8 cellular contexts compared by ENCODE assay signal in the genomic region with DNA sequence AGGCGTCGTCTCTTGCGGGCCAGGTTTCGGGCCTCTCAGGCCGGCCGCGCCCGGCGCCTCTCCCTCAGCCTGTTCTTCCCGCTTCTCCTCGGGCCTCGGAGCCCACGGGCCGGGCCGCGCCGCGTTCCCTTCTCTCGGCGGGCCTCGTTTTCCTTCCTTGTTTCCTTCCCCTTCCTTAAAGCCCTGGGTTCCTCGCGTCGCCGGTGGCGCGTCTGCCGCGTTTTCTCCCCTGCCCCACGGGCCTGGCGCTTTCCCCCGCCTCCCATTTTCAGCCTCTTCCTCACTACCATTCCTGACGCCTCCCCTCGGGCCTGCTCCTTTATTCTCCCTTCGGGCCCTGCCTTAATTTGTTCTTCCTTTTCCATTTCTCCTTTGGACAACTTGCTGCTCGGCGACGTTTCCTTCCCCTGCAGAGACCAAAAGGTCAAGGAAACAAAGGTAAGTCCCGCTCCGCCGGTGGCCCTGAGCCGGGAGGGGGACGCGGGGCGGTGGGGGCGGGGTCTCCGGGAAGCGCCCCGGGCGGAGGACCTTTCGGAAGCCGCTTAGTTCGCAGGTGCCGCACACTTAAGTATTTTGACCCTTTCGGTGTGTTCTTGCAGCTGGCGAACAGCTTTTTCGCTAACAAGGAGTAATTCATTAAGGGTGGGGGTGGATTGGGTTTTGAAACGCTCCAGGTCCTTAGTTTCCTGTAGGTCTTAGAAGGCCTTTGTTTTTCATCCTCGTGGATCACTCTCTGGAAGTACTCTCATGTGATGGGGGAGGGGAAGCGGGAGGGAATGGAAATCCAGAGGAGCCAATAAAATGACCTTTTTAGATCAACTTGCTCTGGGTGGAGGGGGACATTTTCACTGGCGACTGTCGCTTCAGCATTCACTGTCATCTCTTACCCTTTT. TPM values are rescaled to one million over a fixed set of nuclear protein-coding genes. Genes with fewer than 3 reads are reported as not detected.
A peak's percentile ranks its signal among the peaks of the same experiment; 100 is the strongest.
DNase-seq lines count a peak whose midpoint lies in the region; ATAC-seq and TF ChIP-seq lines count a peak whose summit lies in the region.

No MANE protein-coding gene starts in this region.

- intact Hi-C loops in activated T-helper 1 cell treated with anti-CD3 and anti-CD28 coated beads, Interleukin-12 subunit alpha, Interleukin-12 subunit beta, Interleukin-2, Interleukin-4 antibody, amounts not matched to agents 30 ng/mL and 10 ng/mL and 1 ng/mL, durations not matched to agents 14 hours and 24 hours and 36 hours (cut with micrococcal nuclease) = loop anchor here (1.0 to 5.0 kb wide), 5 partner anchors 147 to 491 kb away; no protein-coding TSS in a partner anchor

- H3K27me3 Mint-ChIP-seq in activated T-helper 1 cell treated with anti-CD3 and anti-CD28 coated beads, Interleukin-12 subunit alpha, Interleukin-12 subunit beta, Interleukin-2, Interleukin-4 antibody, amounts not matched to agents 30 ng/mL and 10 ng/mL and 1 ng/mL, durations not matched to agents 14 hours and 24 hours and 36 hours (ENCODE audit: insufficient read depth) = no peaks in the 10 kb centered on the region
- H3K27me3 Mint-ChIP-seq in neural progenitor cell (ENCODE audit: insufficient read depth, low read depth) = peaks cover 3% of the 10 kb centered on the region

- peaks cover 35% of the 10 kb centered on the region for H3K36me3 Mint-ChIP-seq in activated T-helper 1 cell treated with anti-CD3 and anti-CD28 coated beads, Interleukin-12 subunit alpha, Interleukin-12 subunit beta, Interleukin-2, Interleukin-4 antibody, amounts not matched to agents 30 ng/mL and 10 ng/mL and 1 ng/mL, durations not matched to agents 14 hours and 24 hours and 36 hours (ENCODE audit: low read depth)
- peaks cover 27% of the 10 kb centered on the region for H3K36me3 Mint-ChIP-seq in neural progenitor cell

- no peak for TF ChIP-seq CTCF in neural progenitor cell (IDR thresholded peaks at IDR 0.05)
- no peak for TF ChIP-seq CTCF in suprapubic skin (IDR thresholded peaks at IDR 0.05)

- ATAC-seq in GM18502 (IDR thresholded peaks at IDR 0.05; ENCODE audit: poor library complexity, unreplicated experiment) = peak; percentile 2
- peak; percentile 1 for ATAC-seq in HG03432 (IDR thresholded peaks at IDR 0.05; ENCODE audit: unreplicated experiment)

- WGBS in suprapubic skin = under 1% methylated on average over 62 of the region's 62 CpGs

- no peak overlapping the region for H2AFZ ChIP-seq in neural progenitor cell (replicated peaks)

- H3K27me3 ChIP-seq in NT2/D1 (ENCODE audit: insufficient read depth, insufficient read length) = no peaks in the 10 kb centered on the region
- H3K27me3 ChIP-seq in neural progenitor cell = no peaks in the 10 kb centered on the region
- no peaks in the 10 kb centered on the region for H3K27me3 ChIP-seq in suprapubic skin

- no peak for TF ChIP-seq POLR2A in suprapubic skin (IDR thresholded peaks at IDR 0.05)

- H3K4me1 ChIP-seq in NT2/D1 (ENCODE audit: insufficient read depth, insufficient read length) (peaks cover 11% of the 10 kb centered on the region), neural progenitor cell (peaks cover 26% of the 10 kb centered on the region), suprapubic skin (peaks cover 52% of the 10 kb centered on the region)

- H3K36me3 ChIP-seq in NT2/D1 (ENCODE audit: insufficient read depth, insufficient read length, low read length) (peaks cover 46% of the 10 kb centered on the region), neural progenitor cell (peaks cover 17% of the 10 kb centered on the region), suprapubic skin (peaks cover 29% of the 10 kb centered on the region)

- TF ChIP-seq EP300 in suprapubic skin (IDR thresholded peaks at IDR 0.05) = no peak

- DNase-seq in A172 (ENCODE audit: low spot score) (peak; percentile 27), NT2/D1 (ENCODE audit: low read depth, low spot score) (peak; percentile 62), fibroblast of peridontal ligament (ENCODE audit: extremely low read depth) (peak; percentile 53), neural progenitor cell (ENCODE audit: low spot score) (peak; percentile 82), suprapubic skin (ENCODE audit: low spot score in 2 of 2) (peak in 1 of 2 donors; percentile 64)
- DNase-seq in activated T-helper 1 cell treated with anti-CD3 and anti-CD28 coated beads, Interleukin-12 subunit alpha, Interleukin-12 subunit beta, Interleukin-2, Interleukin-4 antibody, amounts not matched to agents 30 ng/mL and 10 ng/mL and 1 ng/mL, durations not matched to agents 14 hours and 24 hours and 36 hours (ENCODE audit: low spot score) = peak; percentile 29

- peak overlapping the region; percentile 93 for H3K27ac Mint-ChIP-seq in activated T-helper 1 cell treated with anti-CD3 and anti-CD28 coated beads, Interleukin-12 subunit alpha, Interleukin-12 subunit beta, Interleukin-2, Interleukin-4 antibody, amounts not matched to agents 30 ng/mL and 10 ng/mL and 1 ng/mL, durations not matched to agents 14 hours and 24 hours and 36 hours
- H3K27ac Mint-ChIP-seq in neural progenitor cell = peak overlapping the region; percentile 99

- H4K20me1 ChIP-seq in neural progenitor cell (ENCODE audit: low read depth) = peaks cover 50% of the 10 kb centered on the region

- no peaks in the 10 kb centered on the region for H3K9me3 Mint-ChIP-seq in activated T-helper 1 cell treated with anti-CD3 and anti-CD28 coated beads, Interleukin-12 subunit alpha, Interleukin-12 subunit beta, Interleukin-2, Interleukin-4 antibody, amounts not matched to agents 30 ng/mL and 10 ng/mL and 1 ng/mL, durations not matched to agents 14 hours and 24 hours and 36 hours
- no peaks in the 10 kb centered on the region for H3K9me3 Mint-ChIP-seq in neural progenitor cell

- no peaks in the 10 kb centered on the region for H3K9me3 ChIP-seq in NT2/D1 (ENCODE audit: insufficient read depth, low read length)
- H3K9me3 ChIP-seq in neural progenitor cell (ENCODE audit: low read depth) = no peaks in the 10 kb centered on the region
- H3K9me3 ChIP-seq in suprapubic skin = no peaks in the 10 kb centered on the region

- peak overlapping the region; percentile 99 for H3K9ac ChIP-seq in NT2/D1 (ENCODE audit: insufficient read length, low read depth)
- H3K9ac ChIP-seq in neural progenitor cell = peak overlapping the region; percentile 97

- H3K4me3 ChIP-seq in NT2/D1 (ENCODE audit: insufficient read length, low read depth) (peak overlapping the region; percentile 99), neural progenitor cell (peak overlapping the region; percentile 75), suprapubic skin (peak overlapping the region; percentile 97)

- peak overlapping the region; percentile 97 for H3K4me2 ChIP-seq in neural progenitor cell

- H3K4me3 Mint-ChIP-seq in activated T-helper 1 cell treated with anti-CD3 and anti-CD28 coated beads, Interleukin-12 subunit alpha, Interleukin-12 subunit beta, Interleukin-2, Interleukin-4 antibody, amounts not matched to agents 30 ng/mL and 10 ng/mL and 1 ng/mL, durations not matched to agents 14 hours and 24 hours and 36 hours = peak overlapping the region; percentile 96
- peak overlapping the region; percentile 97 for H3K4me3 Mint-ChIP-seq in neural progenitor cell

- H3K27ac ChIP-seq in neural progenitor cell (peak overlapping the region; percentile 97), suprapubic skin (peak overlapping the region; percentile 99)

- H3K79me2 ChIP-seq in neural progenitor cell (ENCODE audit: low read depth) = peaks cover 71% of the 10 kb centered on the region

- peaks cover 35% of the 10 kb centered on the region for H3K4me1 Mint-ChIP-seq in activated T-helper 1 cell treated with anti-CD3 and anti-CD28 coated beads, Interleukin-12 subunit alpha, Interleukin-12 subunit beta, Interleukin-2, Interleukin-4 antibody, amounts not matched to agents 30 ng/mL and 10 ng/mL and 1 ng/mL, durations not matched to agents 14 hours and 24 hours and 36 hours (ENCODE audit: low read depth)
- H3K4me1 Mint-ChIP-seq in neural progenitor cell = peaks cover 30% of the 10 kb centered on the region

- H3F3A ChIP-seq in neural progenitor cell (ENCODE audit: low read depth) = peaks cover 30% of the 10 kb centered on the region

RNA-seq across cellular contexts. Expression of gene YTHDF2, which starts 0.8 kb away (rescaled TPM):
- 48.2 and 51.3 TPM in 2 replicates for total RNA-seq in A172 (2014; rRNA removed; shearing (Covaris generic))
- 91.7 and 94.9 TPM in 2 replicates for total RNA-seq in activated T-helper 1 cell treated with anti-CD3 and anti-CD28 coated beads, Interleukin-12 subunit alpha, Interleukin-12 subunit beta, Interleukin-2, Interleukin-4 antibody, amounts not matched to agents 30 ng/mL and 10 ng/mL and 1 ng/mL, durations not matched to agents 14 hours and 24 hours and 36 hours
- 107 and 120 TPM in 2 replicates for total RNA-seq in neural progenitor cell (ENCODE audit: low replicate concordance)
- 100 to 1,000 TPM in 1 of 4 donors, 10 to 100 TPM in 3; 64.8 to 120 (median 84.9) TPM for total RNA-seq in suprapubic skin
